In the genomic region with DNA sequence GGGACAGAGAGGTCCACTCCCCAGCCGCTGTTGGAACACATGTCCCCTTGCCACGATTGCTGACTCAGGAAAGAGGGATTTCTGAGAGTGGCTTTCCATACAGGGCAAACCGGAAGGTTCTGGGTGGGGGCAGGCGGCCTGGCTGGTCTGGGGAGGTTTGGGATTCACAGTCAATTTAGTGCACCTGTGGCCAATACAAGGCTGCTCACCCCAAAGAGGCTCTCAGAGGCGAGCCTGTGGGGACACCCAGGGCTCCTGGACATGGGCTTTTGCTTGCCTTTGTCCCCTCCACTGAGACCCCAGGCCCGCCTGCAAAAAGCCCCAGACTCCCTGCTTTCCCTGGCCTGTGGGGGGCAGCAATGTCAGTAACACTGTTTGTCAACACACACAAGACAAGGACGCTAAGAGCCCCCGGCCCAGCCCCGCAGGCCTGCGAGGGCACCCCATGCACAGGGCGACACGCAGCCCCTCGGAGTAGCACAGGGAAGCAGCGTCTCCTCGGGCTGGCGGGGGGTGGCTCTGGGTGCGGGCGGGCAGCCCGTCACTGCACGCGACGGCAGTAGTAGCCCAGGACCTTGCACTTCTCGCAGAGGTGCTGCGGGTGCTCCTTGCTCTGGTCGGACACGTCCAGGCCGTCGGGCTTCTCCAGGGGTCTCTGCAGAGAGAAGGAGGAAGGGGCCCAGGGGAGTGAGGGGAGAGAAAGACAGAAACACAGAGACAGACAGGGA, we compare ENCODE assay signal across 11 cellular contexts. TPM values are rescaled to one million over a fixed set of nuclear protein-coding genes. Genes with fewer than 3 reads are reported as not detected.
DNase-seq lines count a peak whose midpoint lies in the region; ATAC-seq and TF ChIP-seq lines count a peak whose summit lies in the region.
"Had no signal": no experiment of that assay in that cellular context is flagged by ENCODE, and none has a peak within 500 bp of the region (broad histone marks: within the 10 kb centered on the region; RNA-seq: fewer than 3 reads in every experiment).

No MANE protein-coding gene starts in this region.

- H3K9me3 ChIP-seq in H9 (ENCODE audit: control insufficient read depth, low read depth, low read length) = no peaks in the 10 kb centered on the region

- no peak for ATAC-seq in HG03039 (IDR thresholded peaks at IDR 0.05; ENCODE audit: unreplicated experiment)
- ATAC-seq in HG03159 (IDR thresholded peaks at IDR 0.05; ENCODE audit: unreplicated experiment) = no peak

- no peaks in the 10 kb centered on the region for H3K79me2 ChIP-seq in H9 (ENCODE audit: insufficient read depth, low read length)

- no peak overlapping the region for H3K9ac ChIP-seq in H9 (ENCODE audit: extremely low read depth, insufficient read length, low read length)

- no peaks in the 10 kb centered on the region for H3K9me3 Mint-ChIP-seq in CD14-positive monocyte
- no peaks in the 10 kb centered on the region for H3K9me3 Mint-ChIP-seq in H9
- no peaks in the 10 kb centered on the region for H3K9me3 Mint-ChIP-seq in neural crest cell
- H3K9me3 Mint-ChIP-seq: IgD-negative memory B cell, nephron had no signal

- H3T11ph ChIP-seq in H9 (ENCODE audit: low read length) = no peak overlapping the region

- H3K4ac ChIP-seq in H9 (ENCODE audit: low read depth, low read length) = no peak overlapping the region

- H3K4me3 Mint-ChIP-seq in CD14-positive monocyte (no peak overlapping the region), H9 (no peak overlapping the region), neural crest cell (no peak overlapping the region)
- H3K4me3 Mint-ChIP-seq: IgD-negative memory B cell, nephron had no signal

- no peak overlapping the region for H4K8ac ChIP-seq in H9 (replicated peaks; ENCODE audit: insufficient read length, low read depth, low read length)

- H4K5ac ChIP-seq in H9 (ENCODE audit: insufficient read length, low read depth, low read length) = no peak overlapping the region

- H3K18ac ChIP-seq in H9 (ENCODE audit: insufficient read length, low read depth, low read length) = no peak overlapping the region

- H4K91ac ChIP-seq in H9 (ENCODE audit: insufficient read length, low read depth, low read length) = no peak overlapping the region

- H3K56ac ChIP-seq in H9 (ENCODE audit: insufficient read length, low read depth, low read length) = no peak overlapping the region

- H2BK20ac ChIP-seq in H9 (ENCODE audit: low read depth, low read length, poor library complexity, severe bottlenecking) = no peak overlapping the region

- no peak overlapping the region for H2BK12ac ChIP-seq in H9 (ENCODE audit: insufficient read length, low read depth, low read length)

- no peaks in the 10 kb centered on the region for H3K23me2 ChIP-seq in H9 (ENCODE audit: insufficient read length, low read depth, low read length, poor library complexity, severe bottlenecking)

- no peak overlapping the region for H2AK5ac ChIP-seq in H9 (ENCODE audit: insufficient read length, low read length)

- TF ChIP-seq CTCF in CD14-positive monocyte (IDR thresholded peaks at IDR 0.05) (no peak), H9 (conservative IDR thresholded peaks at IDR 0.05) (peak; percentile 55), coronary artery (IDR thresholded peaks at IDR 0.05) (no peak), neural crest cell (conservative IDR thresholded peaks at IDR 0.05) (peak; percentile 21)

- H3K27ac ChIP-seq in H9 (ENCODE audit: insufficient read length, low read depth, low read length) (no peak overlapping the region), coronary artery (no peak overlapping the region)

- H3K4me1 ChIP-seq in H9 (ENCODE audit: insufficient read depth, low read length) = no peaks in the 10 kb centered on the region

- H2BK120ac ChIP-seq in H9 (ENCODE audit: low read depth, low read length, poor library complexity, severe bottlenecking) = no peak overlapping the region

- no peaks in the 10 kb centered on the region for H3K79me1 ChIP-seq in H9 (ENCODE audit: insufficient read depth, low read depth, low read length, poor library complexity, severe bottlenecking)

- H2BK5ac ChIP-seq in H9 (ENCODE audit: insufficient read length, low read length) = no peak overlapping the region

- intact Hi-C loops in CD14-positive monocyte (cut with micrococcal nuclease) = no loop called here

- H2BK15ac ChIP-seq in H9 (ENCODE audit: low read depth, low read length) = no peak overlapping the region

- peaks cover 1 to 5% (median 2%) of the 10 kb centered on the region in 3 donors for H3K27me3 Mint-ChIP-seq in CD14-positive monocyte (ENCODE audit: low read depth in 3 of 3)
- H3K27me3 Mint-ChIP-seq in H9 (ENCODE audit: low read depth) = no peaks in the 10 kb centered on the region
- H3K27me3 Mint-ChIP-seq in neural crest cell (ENCODE audit: low read depth) = no peaks in the 10 kb centered on the region
- H3K27me3 Mint-ChIP-seq: IgD-negative memory B cell had no signal

- H2AFZ ChIP-seq in H9 (ENCODE audit: low read length) = no peak overlapping the region

- no peak overlapping the region for H3K14ac ChIP-seq in H9 (ENCODE audit: insufficient read depth, low read length)

- no peak overlapping the region for H3K4me3 ChIP-seq in coronary artery

- no CpG with 5 or more reads among the region's 28 CpGs for WGBS in H9 (ENCODE audit: extremely low coverage, insufficient read length, low lambda C conversion rate)

- peak; percentile 34 for DNase-seq in CD14-positive monocyte (ENCODE audit: low spot score)
- peak; percentile 74 for DNase-seq in H9
- DNase-seq in coronary artery (ENCODE audit: low spot score) = peak; percentile 66
- peak; percentile 0 for DNase-seq in neural crest cell (ENCODE audit: low read depth, low spot score)
- no peak for DNase-seq in NCI-H774 (lab: John Stamatoyannopoulos, UW)
- no peak for DNase-seq in SHP77 treated with DMSO at 0.1 percent for 48 hours (lab: John Stamatoyannopoulos, UW)
- DNase-seq: stimulated activated CD4-positive, alpha-beta T cell treated with anti-CD3 and anti-CD28 coated beads, Interleukin-2, amount 100 ng/mL, for 48 hours had no signal

- peaks cover 6% of the 10 kb centered on the region for H3K4me1 Mint-ChIP-seq in CD14-positive monocyte
- H3K4me1 Mint-ChIP-seq in H9 = peaks cover 8 to 9% of the 10 kb centered on the region in 2 experiments
- H3K4me1 Mint-ChIP-seq in neural crest cell = peaks cover 19% of the 10 kb centered on the region

- H3K27ac Mint-ChIP-seq in CD14-positive monocyte = no peak overlapping the region
- peak overlapping the region in 1 of 3 experiments; percentile 76; a peak in 3 of 7 replicates for H3K27ac Mint-ChIP-seq in H9
- H3K27ac Mint-ChIP-seq in neural crest cell (ENCODE audit: unreplicated experiment) = peak overlapping the region; percentile 71

- no peak overlapping the region for H3K23ac ChIP-seq in H9 (ENCODE audit: insufficient read length, low read depth, low read length)

- no peak overlapping the region for H3K4me2 ChIP-seq in H9 (ENCODE audit: insufficient read depth, insufficient read length, low read length)

- H3K27me3 ChIP-seq in H9 (ENCODE audit: insufficient read depth, low read length) = no peaks in the 10 kb centered on the region

- no peaks in the 10 kb centered on the region for H4K20me1 ChIP-seq in H9 (ENCODE audit: control insufficient read depth, insufficient read depth, insufficient read length)

- H3K36me3 Mint-ChIP-seq in CD14-positive monocyte = peaks cover 53 to 56% of the 10 kb centered on the region in 2 donors
- no peaks in the 10 kb centered on the region; a peak in 1 of 7 replicates for H3K36me3 Mint-ChIP-seq in H9 (ENCODE audit: insufficient read depth in 1 of 3, low read depth in 3 of 3)
- no peaks in the 10 kb centered on the region for H3K36me3 Mint-ChIP-seq in neural crest cell (ENCODE audit: low read depth)

RNA-seq across cellular contexts. Expression of gene PPIF, which starts 38.7 kb away (rescaled TPM):
- polyA plus RNA-seq in CD14-positive monocyte = 10 to 100 TPM; 36.6 to 52.3 TPM
- total RNA-seq in H9 (2021) = 79.7 and 80.4 TPM in 2 replicates
- 74.2 and 76.8 TPM in 2 replicates for total RNA-seq in neural crest cell

RNA-seq across cellular contexts. Expression of gene ZCCHC24, which starts 59.5 kb away (rescaled TPM):
- polyA plus RNA-seq in CD14-positive monocyte = 1 to 10 TPM; 4.0 to 5.0 TPM
- 3.5 and 3.8 TPM in 2 replicates for total RNA-seq in H9 (2021)
- total RNA-seq in neural crest cell = 24.3 and 26.5 TPM in 2 replicates

Comparison
In these comparisons a context has a peak if more than half of its experiments do, and no peak if none do; other contexts are left out.
1. DNase-seq: peak in CD14-positive monocyte (single experiment), H9 (single experiment), coronary artery (single experiment) and neural crest cell (single experiment); none in NCI-H774 (single experiment) and SHP77 treated with DMSO at 0.1 percent for 48 hours (single experiment).
2. CTCF ChIP-seq: peak in H9 (single experiment) and neural crest cell (single experiment); none in CD14-positive monocyte (single experiment) and coronary artery (single experiment).